Comparison of ENCODE assay signal across 31 cellular contexts in the genomic region with DNA sequence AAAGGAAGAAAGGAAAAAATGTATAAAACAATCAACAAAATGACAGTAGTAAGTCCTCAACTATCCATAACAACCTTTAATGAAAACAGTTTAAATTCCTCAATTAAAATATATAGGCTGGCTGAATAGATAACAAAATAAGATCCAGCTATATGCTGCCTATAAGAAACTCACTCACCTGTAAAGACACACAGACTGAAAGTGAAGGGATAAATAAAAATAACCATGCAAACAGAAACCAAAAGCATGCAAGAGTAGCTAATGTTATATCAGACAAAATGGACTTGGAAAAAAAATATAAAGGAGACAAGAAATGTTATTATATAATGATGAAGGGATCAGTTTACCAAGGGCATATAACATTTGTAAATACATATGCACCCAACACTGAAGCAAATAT.
"Had no signal": no experiment of that assay in that cellular context is flagged by ENCODE, and none has a peak within 500 bp of the region (broad histone marks: within the 10 kb centered on the region; RNA-seq: fewer than 3 reads in every experiment).

No MANE protein-coding gene starts in this region.

- DNase-seq: activated CD4-positive, alpha-beta T cell treated with anti-CD3 and anti-CD28 coated beads, Interleukin-2, amount 10 ng/mL, durations not matched to agents 24 days and 14 days; activated CD4-positive, alpha-beta T cell treated with anti-CD3 and anti-CD28 coated beads, Interleukin-2, amount 50 U/mL, for 48 hours; activated CD4-positive, CD25-positive, alpha-beta regulatory T cell; activated CD8-positive, alpha-beta T cell treated with anti-CD3 and anti-CD28 coated beads, Interleukin-2, amount 10 ng/mL, durations not matched to agents 7 days and 5 days; activated gamma-delta T cell treated with Interleukin-2 at 50 U/mL for 16 hours; activated naive CD4-positive, alpha-beta T cell treated with anti-CD3 and anti-CD28 coated beads for 36 hours; activated T-cell treated with anti-CD3 and anti-CD28 coated beads, Interleukin-2, amount 50 U/mL, for 24 hours; adrenal gland; body of pancreas; NCI-H1105; NCI-H1417 treated with DMSO at 0.1 percent for 48 hours; NCI-H1694; NCI-H1930; NCI-H2081 treated with DMSO at 0.1 percent for 48 hours; NCI-H345; NCI-H524 treated with DMSO at 0.1 percent for 48 hours; NK-92 treated with Interleukin-12 subunit alpha and Interleukin-12 subunit beta, amount 100 ng/mL, for 24 hours; PC-9; SIG-M5; T-cell; T-helper 17 cell; T-helper 9 cell; WERI-Rb-1 had no signal

- H3K27ac ChIP-seq: adrenal gland, body of pancreas, breast epithelium, coronary artery, PC-9, RWPE1, WERI-Rb-1 had no signal

- H3K27ac Mint-ChIP-seq: activated CD4-positive, alpha-beta T cell treated with anti-CD3 and anti-CD28 coated beads, Interleukin-2, amount 10 ng/mL, durations not matched to agents 24 days and 14 days; activated CD8-positive, alpha-beta T cell treated with anti-CD3 and anti-CD28 coated beads, Interleukin-2, amount 10 ng/mL, durations not matched to agents 7 days and 5 days; activated naive CD4-positive, alpha-beta T cell treated with anti-CD3 and anti-CD28 coated beads for 36 hours; activated naive CD4-positive, alpha-beta T cell treated with anti-CD3 and anti-CD28 coated beads, Interleukin-2, amount 50 U/mL, for 72 hours; activated T-cell treated with anti-CD3 and anti-CD28 coated beads, Interleukin-2, amount 50 U/mL, for 24 hours; T-cell; T-helper 17 cell had no signal

- H3K4me3 Mint-ChIP-seq: activated CD4-positive, alpha-beta T cell treated with anti-CD3 and anti-CD28 coated beads, Interleukin-2, amount 10 ng/mL, durations not matched to agents 24 days and 14 days; activated CD8-positive, alpha-beta T cell treated with anti-CD3 and anti-CD28 coated beads, Interleukin-2, amount 10 ng/mL, durations not matched to agents 7 days and 5 days; activated naive CD4-positive, alpha-beta T cell treated with anti-CD3 and anti-CD28 coated beads for 36 hours; activated T-cell treated with anti-CD3 and anti-CD28 coated beads, Interleukin-2, amount 50 U/mL, for 24 hours; T-cell; T-helper 17 cell had no signal

- H3K4me3 ChIP-seq: adrenal gland, body of pancreas, breast epithelium, coronary artery, PC-9 had no signal

- ATAC-seq: activated CD8-positive, alpha-beta T cell treated with anti-CD3 and anti-CD28 coated beads, Interleukin-2, amount 10 ng/mL, durations not matched to agents 7 days and 5 days; activated naive CD4-positive, alpha-beta T cell treated with anti-CD3 and anti-CD28 coated beads, Interleukin-2, amount 50 U/mL, for 72 hours; body of pancreas; Right ventricle myocardium inferior; SK-N-SH treated with all-trans-retinoic acid at 6 μM for 48 hours; T-cell; T-helper 17 cell had no signal

- H3K4me1 ChIP-seq: adrenal gland, body of pancreas, breast epithelium had no signal

- H3K27me3 Mint-ChIP-seq: activated CD4-positive, alpha-beta T cell treated with anti-CD3 and anti-CD28 coated beads, Interleukin-2, amount 10 ng/mL, durations not matched to agents 24 days and 14 days; activated T-cell treated with anti-CD3 and anti-CD28 coated beads, Interleukin-2, amount 50 U/mL, for 24 hours; T-cell; T-helper 17 cell had no signal

- H2AFZ ChIP-seq: PC-9 had no signal

- FAIRE-seq: astrocyte, RCC 7860 had no signal

- H3K4me1 Mint-ChIP-seq: T-cell, T-helper 17 cell had no signal

- H3K4me2 ChIP-seq: PC-9 had no signal

- H3K27me3 ChIP-seq: adrenal gland, body of pancreas, breast epithelium had no signal
